8 cellular contexts compared by ENCODE assay signal in genomic region chr10:69318997-69319727, GRCh38. TPM values are rescaled to one million over a fixed set of nuclear protein-coding genes. Genes with fewer than 3 reads are reported as not detected.
A peak's percentile ranks its signal among the peaks of the same experiment; 100 is the strongest.
DNase-seq lines count a peak whose midpoint lies in the region; ATAC-seq and TF ChIP-seq lines count a peak whose summit lies in the region.

No MANE protein-coding gene starts in this region.

- H3K27ac ChIP-seq in SJSA1 = peak overlapping the region; percentile 38
- peak overlapping the region; percentile 94 to 98 for H3K27ac ChIP-seq in prostate gland
- peak overlapping the region; percentile 88 for H3K27ac ChIP-seq in urinary bladder (ENCODE audit: low read depth)

- H3K4me1 Mint-ChIP-seq in activated naive CD4-positive, alpha-beta T cell treated with anti-CD3 and anti-CD28 coated beads, Interleukin-2, amount 50 U/mL, for 24 hours = peaks cover 39% of the 10 kb centered on the region

- H3K27ac Mint-ChIP-seq in activated naive CD4-positive, alpha-beta T cell treated with anti-CD3 and anti-CD28 coated beads, Interleukin-2, amount 50 U/mL, for 24 hours = peak overlapping the region; percentile 89

- H3K36me3 Mint-ChIP-seq in activated naive CD4-positive, alpha-beta T cell treated with anti-CD3 and anti-CD28 coated beads, Interleukin-2, amount 50 U/mL, for 24 hours = no peaks in the 10 kb centered on the region

- H3K9me3 ChIP-seq in SJSA1 (replicated peaks) = no peaks in the 10 kb centered on the region
- H3K9me3 ChIP-seq in prostate gland = no peaks in the 10 kb centered on the region

- peak; percentile 59 for TF ChIP-seq POLR2A in prostate gland (IDR thresholded peaks at IDR 0.05)

- no peaks in the 10 kb centered on the region for H3K9me3 Mint-ChIP-seq in activated naive CD4-positive, alpha-beta T cell treated with anti-CD3 and anti-CD28 coated beads, Interleukin-2, amount 50 U/mL, for 24 hours

- DNase-seq in DMS 273 (lab: John Stamatoyannopoulos, UW; ENCODE audit: unreplicated experiment) = peak; percentile 74
- DNase-seq in DMS 273 treated with DMSO at 0.1 percent for 48 hours (lab: John Stamatoyannopoulos, UW) = no peak
- peak; percentile 67 to 72 for DNase-seq in SJSA1 (ENCODE audit: low read depth in 1 of 2, low spot score in 2 of 2)
- peak; percentile 86 for DNase-seq in Right ventricle myocardium inferior (ENCODE audit: missing footprints)
- DNase-seq in prostate gland (ENCODE audit: low spot score) = peak; percentile 86

- WGBS in prostate gland = under 1% methylated on average over 55 of the region's 56 CpGs
- WGBS in urinary bladder = under 1% methylated on average over 56 of the region's 56 CpGs

- no peaks in the 10 kb centered on the region for H3K27me3 ChIP-seq in SJSA1 (replicated peaks)
- no peaks in the 10 kb centered on the region for H3K27me3 ChIP-seq in prostate gland (replicated peaks; ENCODE audit: insufficient read depth)

- TF ChIP-seq CTCF in prostate gland (IDR thresholded peaks at IDR 0.05) = no peak

- ATAC-seq in HG02885 (IDR thresholded peaks at IDR 0.05; ENCODE audit: poor library complexity, unreplicated experiment) (peak; percentile 20), Right ventricle myocardium inferior (peak; percentile 55)

- H3K4me3 ChIP-seq in SJSA1 (peak overlapping the region; percentile 94), prostate gland (peak overlapping the region; percentile 95 to 98), urinary bladder (ENCODE audit: low read depth, low read length) (peak overlapping the region; percentile 78)

- H3K4me1 ChIP-seq in SJSA1 (replicated peaks) = peaks cover 24% of the 10 kb centered on the region
- H3K4me1 ChIP-seq in prostate gland (replicated peaks) = peaks cover 17% of the 10 kb centered on the region
- H3K4me1 ChIP-seq in urinary bladder (ENCODE audit: insufficient read depth) = no peaks in the 10 kb centered on the region

- H3K27me3 Mint-ChIP-seq in activated naive CD4-positive, alpha-beta T cell treated with anti-CD3 and anti-CD28 coated beads, Interleukin-2, amount 50 U/mL, for 24 hours = no peaks in the 10 kb centered on the region

- H3K36me3 ChIP-seq in SJSA1 (peaks cover 18% of the 10 kb centered on the region), prostate gland (no peaks in the 10 kb centered on the region), urinary bladder (ENCODE audit: insufficient read depth) (no peaks in the 10 kb centered on the region)

- intact Hi-C loops in Right ventricle myocardium inferior (cut with DNase I) = loop anchor here (5.0 kb wide), 4 partner anchors 43 to 82 kb away; no protein-coding TSS in a partner anchor
- intact Hi-C loops in prostate gland (cut with DNase I) = loop anchor here (5.0 kb wide), 4 partner anchors 43 to 82 kb away; no protein-coding TSS in a partner anchor

- H3K4me3 Mint-ChIP-seq in activated naive CD4-positive, alpha-beta T cell treated with anti-CD3 and anti-CD28 coated beads, Interleukin-2, amount 50 U/mL, for 24 hours = peak overlapping the region; percentile 97

RNA-seq across cellular contexts. Expression of gene HK1, which starts 40.9 kb away (rescaled TPM):
- total RNA-seq in SJSA1 (2014; rRNA removed; shearing (Covaris generic)) = 50.0 and 53.1 TPM in 2 replicates
- total RNA-seq in Right ventricle myocardium inferior (186 TPM), prostate gland (100 to 1,000 TPM in 1 of 2 donors, 10 to 100 TPM in 1; 67.8 to 134 TPM), urinary bladder (37.5 TPM)
- polyA plus RNA-seq in urinary bladder = 130 TPM

Comparison
In these comparisons a context has a peak if more than half of its experiments do, and no peak if none do; other contexts are left out.
1. H3K27ac ChIP-seq: peak in every context shown above with its lines; median percentile 96 in prostate gland; 88 in urinary bladder; 38 in SJSA1.